32 cellular contexts compared by ENCODE assay signal in the genomic region with DNA sequence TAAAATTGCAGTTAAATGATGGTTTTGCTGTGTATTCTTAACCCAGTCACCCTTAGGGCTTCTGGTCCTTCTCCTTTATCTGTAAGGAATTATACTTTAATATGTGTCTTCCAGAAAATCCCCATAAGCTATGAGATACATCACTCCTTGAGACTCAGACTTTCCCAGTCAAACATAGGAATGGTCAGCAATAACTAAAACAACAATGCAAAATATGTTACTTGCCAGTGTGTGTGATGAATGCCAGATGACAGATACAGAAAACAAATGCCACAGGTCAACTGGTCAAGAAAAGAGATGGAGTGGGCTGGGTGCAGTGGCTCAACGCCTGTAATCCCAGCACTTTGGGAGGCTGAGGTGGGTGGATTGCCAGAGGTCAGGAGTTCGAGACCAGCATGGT. TPM values are rescaled to one million over a fixed set of nuclear protein-coding genes. Genes with fewer than 3 reads are reported as not detected.
DNase-seq lines count a peak whose midpoint lies in the region; ATAC-seq and TF ChIP-seq lines count a peak whose summit lies in the region.
"Had no signal": no experiment of that assay in that cellular context is flagged by ENCODE, and none has a peak within 500 bp of the region (broad histone marks: within the 10 kb centered on the region; RNA-seq: fewer than 3 reads in every experiment).

No MANE protein-coding gene starts in this region.

- DNase-seq in AG10803 (ENCODE audit: low read depth) (peak; percentile 56), T-helper 17 cell (no peak), fibroblast of villous mesenchyme (ENCODE audit: low read depth) (peak; percentile 86), right lobe of liver (no peak), esophagus muscularis mucosa (ENCODE audit: extremely low spot score) (no peak)
- no peak for DNase-seq in CD4-positive, alpha-beta memory T cell
- no peak for DNase-seq in activated T-cell treated with anti-CD3 and anti-CD28 coated beads, Interleukin-2, amount 50 U/mL, for 1 hour
- DNase-seq: ACHN; activated CD4-positive, alpha-beta T cell treated with anti-CD3 and anti-CD28 coated beads for 4 hours; activated gamma-delta T cell; activated T-cell treated with anti-CD3 and anti-CD28 coated beads, Interleukin-2, amount 50 U/mL, for 24 hours; adrenal gland; Calu3; DND-41; effector CD8-positive, alpha-beta T cell; islet precursor cell; lower lobe of right lung; NCI-H1048; NCI-H1694 treated with DMSO at 0.1 percent for 48 hours; NCI-H2171; NCI-H510A; nephron progenitor cell; sigmoid colon; stimulated activated naive CD4-positive, alpha-beta T cell; upper lobe of right lung had no signal

- peaks cover 16 to 27% of the 10 kb centered on the region in 2 donors for H3K36me3 Mint-ChIP-seq in CD4-positive, alpha-beta memory T cell
- H3K36me3 Mint-ChIP-seq in T-helper 17 cell (ENCODE audit: low read depth), result peaks cover 5% of the 10 kb centered on the region
- H3K36me3 Mint-ChIP-seq: brain had no signal

- H3K9me3 Mint-ChIP-seq in CD4-positive, alpha-beta memory T cell, result no peaks in the 10 kb centered on the region
- H3K9me3 Mint-ChIP-seq: activated T-cell treated with anti-CD3 and anti-CD28 coated beads, Interleukin-2, amount 50 U/mL, for 24 hours; nephron progenitor cell had no signal

- no peaks in the 10 kb centered on the region for H3K27me3 Mint-ChIP-seq in CD4-positive, alpha-beta memory T cell
- H3K27me3 Mint-ChIP-seq in T-helper 17 cell, result no peaks in the 10 kb centered on the region
- H3K27me3 Mint-ChIP-seq: activated T-cell treated with anti-CD3 and anti-CD28 coated beads, Interleukin-2, amount 50 U/mL, for 24 hours; brain had no signal

- POLR2A ChIA-PET in CD4-positive, alpha-beta memory T cell (lab: Charles Lee; ENCODE audit: partially characterized antibody), result interaction anchor here (1.2 kb wide), 1 partner anchor 10 kb away, joined by 5 read pairs; the partner anchor contains the start of gene ADD3

- H3K4me3 ChIP-seq in AG10803 (ENCODE audit: low read length) (no peak overlapping the region), fibroblast of villous mesenchyme (ENCODE audit: low read depth, low read length) (no peak overlapping the region), right lobe of liver (no peak overlapping the region), esophagus muscularis mucosa (no peak overlapping the region)
- H3K4me3 ChIP-seq in CD4-positive, alpha-beta memory T cell (ENCODE audit: low read length in 2 of 2), result no peak overlapping the region
- H3K4me3 ChIP-seq: adrenal gland, GM12878, lower lobe of right lung, sigmoid colon, suprapubic skin, upper lobe of right lung had no signal

- ATAC-seq in T-helper 17 cell (no peak), right lobe of liver (no peak), GM21619 (IDR thresholded peaks at IDR 0.05; ENCODE audit: unreplicated experiment) (no peak)
- ATAC-seq: GM12878, HepG2, lower lobe of right lung, upper lobe of right lung had no signal

- TF ChIP-seq POLR2A in right lobe of liver (IDR thresholded peaks at IDR 0.05) (no peak), esophagus muscularis mucosa (IDR thresholded peaks at IDR 0.05; ENCODE audit: low read depth) (no peak)

- H3K27ac ChIP-seq in CD4-positive, alpha-beta memory T cell (ENCODE audit: low read depth, low read length), result no peak overlapping the region
- no peak overlapping the region for H3K27ac ChIP-seq in right lobe of liver
- H3K27ac ChIP-seq in esophagus muscularis mucosa (replicated peaks in 1 of 4), result no peak overlapping the region
- H3K27ac ChIP-seq: adrenal gland, epithelial cell of prostate, lower lobe of right lung, sigmoid colon, suprapubic skin, upper lobe of right lung had no signal

- H3K4me3 Mint-ChIP-seq in CD4-positive, alpha-beta memory T cell, result peak overlapping the region in 5 of 8 donors; percentile 7 to 50 (median 12)
- H3K4me3 Mint-ChIP-seq in T-helper 17 cell, result no peak overlapping the region
- H3K4me3 Mint-ChIP-seq: nephron progenitor cell had no signal

- peaks cover 57 to 91% (median 76%) of the 10 kb centered on the region in 4 donors for H3K4me1 Mint-ChIP-seq in CD4-positive, alpha-beta memory T cell
- peaks cover 54% of the 10 kb centered on the region for H3K4me1 Mint-ChIP-seq in T-helper 17 cell

- TF ChIP-seq CTCF in AG10803 (conservative IDR thresholded peaks at IDR 0.05; ENCODE audit: low read length), result no peak
- TF ChIP-seq CTCF in fibroblast of villous mesenchyme (IDR thresholded peaks at IDR 0.05; ENCODE audit: insufficient read depth, low read depth, low read length), result no peak
- TF ChIP-seq CTCF in right lobe of liver (IDR thresholded peaks at IDR 0.05), result no peak
- TF ChIP-seq CTCF in esophagus muscularis mucosa (IDR thresholded peaks at IDR 0.05), result no peak

- TF ChIP-seq EP300 in esophagus muscularis mucosa (IDR thresholded peaks at IDR 0.05), result no peak

- H3K27ac Mint-ChIP-seq in CD4-positive, alpha-beta memory T cell, result peak overlapping the region in 2 of 7 donors; percentile 26 to 68
- peak overlapping the region; percentile 73 for H3K27ac Mint-ChIP-seq in T-helper 17 cell

- 84% methylated on average over 2 of the region's 2 CpGs for WGBS in right lobe of liver (ENCODE audit: insufficient coverage, low coverage, low lambda C conversion rate, missing lambda C conversion rate)
- 74% methylated on average over 2 of the region's 2 CpGs for WGBS in esophagus muscularis mucosa

- CTCF ChIA-PET in CD4-positive, alpha-beta memory T cell (lab: Charles Lee; ENCODE audit: partially characterized antibody), result interaction anchor here (0.8 to 5.0 kb wide), 2 partner anchors 36 to 134 kb away, joined by 4 to 31 read pairs; no protein-coding TSS in a partner anchor

- no peaks in the 10 kb centered on the region for H3K36me3 ChIP-seq in CD4-positive, alpha-beta memory T cell (ENCODE audit: insufficient read depth, low read length)
- H3K36me3 ChIP-seq in right lobe of liver, result no peaks in the 10 kb centered on the region
- H3K36me3 ChIP-seq in esophagus muscularis mucosa, result no peaks in the 10 kb centered on the region
- H3K36me3 ChIP-seq: adrenal gland, lower lobe of right lung, sigmoid colon, suprapubic skin, upper lobe of right lung had no signal

- H3K9me3 ChIP-seq in CD4-positive, alpha-beta memory T cell (ENCODE audit: control insufficient read depth in 1 of 2, low read length in 2 of 2), result no peaks in the 10 kb centered on the region
- H3K9me3 ChIP-seq in T-helper 17 cell (ENCODE audit: control insufficient read depth, low read length, poor library complexity, severe bottlenecking) (no peaks in the 10 kb centered on the region), right lobe of liver (no peaks in the 10 kb centered on the region), esophagus muscularis mucosa (no peaks in the 10 kb centered on the region)
- H3K9me3 ChIP-seq: adrenal gland, lower lobe of right lung, sigmoid colon, suprapubic skin, upper lobe of right lung had no signal

- H3K4me1 ChIP-seq in CD4-positive, alpha-beta memory T cell (ENCODE audit: insufficient read depth, low read length), result peaks cover 90% of the 10 kb centered on the region
- H3K4me1 ChIP-seq in right lobe of liver (no peaks in the 10 kb centered on the region), esophagus muscularis mucosa (peaks cover 21 to 39% (median 23%) of the 10 kb centered on the region in 4 donors)

- no peaks in the 10 kb centered on the region for H3K27me3 ChIP-seq in CD4-positive, alpha-beta memory T cell (ENCODE audit: insufficient read depth, low read length)
- H3K27me3 ChIP-seq in right lobe of liver (no peaks in the 10 kb centered on the region), esophagus muscularis mucosa (no peaks in the 10 kb centered on the region)
- H3K27me3 ChIP-seq: adrenal gland; BLaER1 treated with 17β-estradiol and CSF1 and Interleukin-3, amounts not matched to agents 10 nM and 100 nM; sigmoid colon; suprapubic skin; upper lobe of right lung had no signal

- intact Hi-C loops in CD4-positive, alpha-beta memory T cell (cut with micrococcal nuclease), result loop anchor here (2.0 to 10.0 kb wide), 2 partner anchors 39 to 133 kb away; no protein-coding TSS in a partner anchor
- intact Hi-C loops in right lobe of liver (cut with DNase I) (no loop called here), esophagus muscularis mucosa (cut with DNase I) (loop anchor here (2.0 kb wide), 1 partner anchor 133 kb away; no protein-coding TSS in a partner anchor)

RNA-seq across cellular contexts. Expression of gene ADD3, which starts 10.2 kb away (rescaled TPM):
- 100 to 1,000 TPM; 365 to 374 TPM for total RNA-seq in CD4-positive, alpha-beta memory T cell
- 100 to 1,000 TPM; 525 to 613 TPM for polyA plus RNA-seq in CD4-positive, alpha-beta memory T cell
- total RNA-seq in T-helper 17 cell (100 to 1,000 TPM; 343 to 351 TPM), fibroblast of villous mesenchyme (68.3 and 97.6 TPM in 2 replicates), right lobe of liver (10 to 100 TPM; 11.7 to 71.3 (median 16.2) TPM), esophagus muscularis mucosa (100 to 1,000 TPM in 2 of 4 donors, 10 to 100 TPM in 2; 60.1 to 228 (median 99.2) TPM)

Comparison
In these comparisons a context has a peak if more than half of its experiments do, and no peak if none do; other contexts are left out.
1. DNase-seq: peak in AG10803 (single experiment) and fibroblast of villous mesenchyme (single experiment); none in CD4-positive, alpha-beta memory T cell (0 of 5), T-helper 17 cell (0 of 3), right lobe of liver (0 of 3), activated T-cell treated with anti-CD3 and anti-CD28 coated beads, Interleukin-2, amount 50 U/mL, for 1 hour (single experiment) and esophagus muscularis mucosa (single experiment).
2. intact Hi-C loops: an anchor here in CD4-positive, alpha-beta memory T cell (2.0 to 10.0 kb wide) and esophagus muscularis mucosa (2.0 kb wide); none called in right lobe of liver.